ENCODE assay signal across 8 cellular contexts in the genomic region with DNA sequence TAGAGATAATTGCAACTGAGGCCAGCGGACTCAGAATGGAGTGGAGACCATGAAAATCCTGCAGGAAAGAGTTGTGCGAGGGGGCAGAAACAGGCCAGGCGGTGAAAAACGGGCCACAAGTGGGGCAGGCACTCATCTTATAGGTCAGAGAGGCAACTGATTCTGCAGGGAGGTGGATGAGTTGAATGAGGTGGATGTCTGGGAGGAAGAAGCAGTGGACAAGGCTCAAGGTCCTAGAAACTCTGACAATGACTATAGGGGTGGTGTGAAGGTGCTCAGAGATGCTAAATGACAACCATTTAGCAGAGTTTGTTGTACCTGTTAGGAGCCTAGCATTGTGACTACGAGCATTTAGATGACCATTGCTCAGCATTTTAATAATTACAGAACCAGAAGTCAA. TPM values are rescaled to one million over a fixed set of nuclear protein-coding genes. Genes with fewer than 3 reads are reported as not detected.
"Had no signal": no experiment of that assay in that cellular context is flagged by ENCODE, and none has a peak within 500 bp of the region (broad histone marks: within the 10 kb centered on the region; RNA-seq: fewer than 3 reads in every experiment).

No MANE protein-coding gene starts in this region.

- H3K4me3 Mint-ChIP-seq: IgD-negative memory B cell had no signal

- H3K27ac ChIP-seq: HL-60 had no signal

- H3K27ac Mint-ChIP-seq: IgD-negative memory B cell had no signal

- ATAC-seq: HepG2, K562 had no signal

- H3K4me1 Mint-ChIP-seq: IgD-negative memory B cell had no signal

- H3K4me3 ChIP-seq: K562 had no signal

- DNase-seq: IMR-90, KBM-7 had no signal

RNA-seq across cellular contexts. Expression of a gene that starts 33.6 kb away (rescaled TPM):
- total RNA-seq: HT-29, HT1080, IMR-90, K562 had no signal
- polyA plus RNA-seq: IgD-negative memory B cell, IMR-90, K562 had no signal
